ENCODE assay signal across 8 cellular contexts in genomic region chr6:130697661-130698535, GRCh38.
DNase-seq lines count a peak whose midpoint lies in the region; ATAC-seq and TF ChIP-seq lines count a peak whose summit lies in the region.

No MANE protein-coding gene starts in this region.

- H3K27me3 ChIP-seq in effector memory CD4-positive, alpha-beta T cell (replicated peaks; ENCODE audit: control insufficient read depth, insufficient read depth, low read length, poor library complexity, severe bottlenecking): no peaks in the 10 kb centered on the region

- ATAC-seq in naive thymus-derived CD8-positive, alpha-beta T cell: peak; percentile 74 to 84

- peaks cover 0 to 3% (median 2%) of the 10 kb centered on the region in 3 donors for H3K36me3 Mint-ChIP-seq in naive thymus-derived CD8-positive, alpha-beta T cell

- H3K9me3 ChIP-seq in effector memory CD4-positive, alpha-beta T cell (ENCODE audit: control insufficient read depth, low read length): no peaks in the 10 kb centered on the region

- no peak overlapping the region for H3K27ac Mint-ChIP-seq in naive thymus-derived CD8-positive, alpha-beta T cell

- H3K4me3 ChIP-seq in effector memory CD4-positive, alpha-beta T cell (ENCODE audit: insufficient read depth, low read depth, low read length, poor library complexity, severe bottlenecking): no peak overlapping the region

- no peak overlapping the region for H3K27ac ChIP-seq in effector memory CD4-positive, alpha-beta T cell (ENCODE audit: insufficient read depth, low read length, poor library complexity, severe bottlenecking)

- H3K4me1 ChIP-seq in effector memory CD4-positive, alpha-beta T cell (ENCODE audit: control insufficient read depth, insufficient read depth, low read length, poor library complexity, severe bottlenecking): peaks cover 11% of the 10 kb centered on the region

- POLR2A ChIA-PET in HEK293T (lab: Yijun Ruan, JAX): interaction anchor here (0.8 to 1.0 kb wide), 2 partner anchors 78 to 376 kb away, joined by 3 to 4 read pairs; no protein-coding TSS in a partner anchor
- POLR2A ChIA-PET in naive thymus-derived CD8-positive, alpha-beta T cell (lab: Charles Lee): no interaction called here

- no peaks in the 10 kb centered on the region for H3K27me3 Mint-ChIP-seq in naive thymus-derived CD8-positive, alpha-beta T cell

- DNase-seq in NCI-H146 treated with DMSO at 0.1 percent for 48 hours (lab: John Stamatoyannopoulos, UW; ENCODE audit: unreplicated experiment) (peak; percentile 16), NCI-H146 (lab: John Stamatoyannopoulos, UW) (no peak), HEK293T (ENCODE audit: extremely low spot score) (peak; percentile 61), M059J (ENCODE audit: low read depth) (peak; percentile 74), stromal cell of bone marrow (ENCODE audit: low read depth) (peak; percentile 67)
- DNase-seq in activated CD4-positive, alpha-beta T cell treated with anti-CD3 and anti-CD28 coated beads for 4 hours: peak; percentile 26 to 59
- DNase-seq in effector memory CD4-positive, alpha-beta T cell: peak in 2 of 3 donors; percentile 3 to 22
- peak in 8 of 10 donors; percentile 11 to 56 (median 42) for DNase-seq in naive thymus-derived CD8-positive, alpha-beta T cell

- no peaks in the 10 kb centered on the region for H3K36me3 ChIP-seq in effector memory CD4-positive, alpha-beta T cell (ENCODE audit: control insufficient read depth, insufficient read depth, low read length)

- peaks cover 0 to 4% (median 0%) of the 10 kb centered on the region in 9 donors for H3K9me3 Mint-ChIP-seq in naive thymus-derived CD8-positive, alpha-beta T cell

- CTCF ChIA-PET in HEK293T (lab: Yijun Ruan, JAX): interaction anchor here (0.5 to 1.2 kb wide), 15 partner anchors 11 to 836 kb away, joined by 3 to 8 read pairs (median 3); partner anchors contain the start of gene TMEM200A

- H3K4me1 Mint-ChIP-seq in naive thymus-derived CD8-positive, alpha-beta T cell: peaks cover 8 to 52% (median 34%) of the 10 kb centered on the region in 4 donors

- peak overlapping the region in 3 of 10 donors; percentile 22 to 34 (median 24) for H3K4me3 Mint-ChIP-seq in naive thymus-derived CD8-positive, alpha-beta T cell

TF ChIP-seq in HEK293T, 16 proteins besides CTCF, POLR2A, EP300 and RAD21:
- TF ChIP-seq FOXM1 (IDR thresholded peaks at IDR 0.05; ENCODE audit: borderline replicate concordance) (no peak), PKNOX1 (IDR thresholded peaks at IDR 0.05) (no peak), FOXA1 (IDR thresholded peaks at IDR 0.05) (no peak), TARDBP (IDR thresholded peaks at IDR 0.05) (no peak), ARNT (IDR thresholded peaks at IDR 0.05) (no peak), ZNF384 (IDR thresholded peaks at IDR 0.05) (no peak), L3MBTL2 (conservative IDR thresholded peaks at IDR 0.05) (no peak), CTBP1 (IDR thresholded peaks at IDR 0.05; ENCODE audit: borderline replicate concordance) (no peak), LEF1 (IDR thresholded peaks at IDR 0.05; ENCODE audit: borderline replicate concordance) (no peak), NFRKB (IDR thresholded peaks at IDR 0.05) (no peak), SUZ12 (IDR thresholded peaks at IDR 0.05) (no peak), FOXK2 (IDR thresholded peaks at IDR 0.05) (no peak), SP1 (IDR thresholded peaks at IDR 0.05) (no peak), BHLHE40 (IDR thresholded peaks at IDR 0.05; ENCODE audit: borderline replicate concordance) (no peak)
